8 cellular contexts compared by ENCODE assay signal in the genomic region with DNA sequence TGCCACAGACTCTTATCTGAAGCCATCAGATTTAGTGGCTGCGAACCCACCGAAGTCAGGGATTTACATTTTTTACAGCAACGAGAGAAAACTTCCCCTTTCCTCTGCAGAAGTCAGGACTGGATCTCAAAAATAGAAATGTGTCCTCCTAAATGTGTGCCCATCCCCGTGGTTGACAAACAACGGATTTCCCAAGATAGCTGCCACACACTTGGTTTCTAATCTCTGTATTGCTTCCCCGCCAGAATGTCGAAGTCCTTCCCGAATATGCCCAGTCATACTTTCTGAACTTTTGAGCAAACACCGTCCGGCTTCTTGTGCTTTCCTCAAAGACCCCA. TPM values are rescaled to one million over a fixed set of nuclear protein-coding genes. Genes with fewer than 3 reads are reported as not detected.
A peak's percentile ranks its signal among the peaks of the same experiment; 100 is the strongest.
DNase-seq lines count a peak whose midpoint lies in the region; ATAC-seq and TF ChIP-seq lines count a peak whose summit lies in the region.

No MANE protein-coding gene starts in this region.

- no peaks in the 10 kb centered on the region for H3K9me3 Mint-ChIP-seq in CD8-positive, alpha-beta T cell

- no peak for ATAC-seq in CD8-positive, alpha-beta T cell

- H3K4me3 Mint-ChIP-seq in CD8-positive, alpha-beta T cell: peak overlapping the region; percentile 62

- H3K79me2 ChIP-seq in osteoblast (ENCODE audit: insufficient read depth, low read length): no peaks in the 10 kb centered on the region

- H4K20me1 ChIP-seq in osteoblast (ENCODE audit: insufficient read depth, low read length): no peaks in the 10 kb centered on the region

- no peak overlapping the region for H3K4me3 ChIP-seq in CD8-positive, alpha-beta T cell (ENCODE audit: low read depth, low read length)
- peak overlapping the region; percentile 57 for H3K4me3 ChIP-seq in choroid plexus epithelial cell (ENCODE audit: low read depth, low read length)
- peak overlapping the region; percentile 57 for H3K4me3 ChIP-seq in osteoblast (ENCODE audit: insufficient read depth, low read length)

- no peak overlapping the region for H3K27ac Mint-ChIP-seq in CD8-positive, alpha-beta T cell

- peaks cover 9% of the 10 kb centered on the region for H3K4me1 ChIP-seq in CD8-positive, alpha-beta T cell (ENCODE audit: insufficient read depth, low read length)
- H3K4me1 ChIP-seq in osteoblast (ENCODE audit: insufficient read depth, low read length): peaks cover 5% of the 10 kb centered on the region

- in situ Hi-C loops in KBM-7 (cut with MboI; ENCODE audit: low pct_unique_long_range_greater_than_20kb, low sequenced_read_pairs): no loop called here

- peaks cover 67% of the 10 kb centered on the region for H3K27me3 Mint-ChIP-seq in CD8-positive, alpha-beta T cell (ENCODE audit: low read depth)

- no peak overlapping the region for H2AFZ ChIP-seq in osteoblast (ENCODE audit: low read length)

- no peak overlapping the region for H3K27ac ChIP-seq in CD8-positive, alpha-beta T cell (ENCODE audit: low read depth, low read length)
- no peak overlapping the region for H3K27ac ChIP-seq in osteoblast (ENCODE audit: low read depth, low read length)

- intact Hi-C loops in CD8-positive, alpha-beta T cell (cut with DNase I, micrococcal nuclease): no loop called here

- no peaks in the 10 kb centered on the region for H3K9me3 ChIP-seq in CD8-positive, alpha-beta T cell (ENCODE audit: low read length)
- no peaks in the 10 kb centered on the region for H3K9me3 ChIP-seq in osteoblast (ENCODE audit: low read depth, low read length)

- peak overlapping the region; percentile 79 for H3K4me2 ChIP-seq in osteoblast (ENCODE audit: insufficient read depth, low read length)

- POLR2A ChIA-PET in CD8-positive, alpha-beta T cell (lab: Charles Lee): no interaction called here

- no peaks in the 10 kb centered on the region for H3K36me3 Mint-ChIP-seq in CD8-positive, alpha-beta T cell

- no peak for TF ChIP-seq CTCF in CD8-positive, alpha-beta T cell (IDR thresholded peaks at IDR 0.05)
- TF ChIP-seq CTCF in choroid plexus epithelial cell (conservative IDR thresholded peaks at IDR 0.05; ENCODE audit: low read depth, low read length) (no peak), osteoblast (IDR thresholded peaks at IDR 0.05; ENCODE audit: extremely low read depth, low read depth, low read length) (no peak)

- no peak for DNase-seq in CD8-positive, alpha-beta T cell
- peak; percentile 49 for DNase-seq in KBM-7
- DNase-seq in choroid plexus epithelial cell (ENCODE audit: low read depth): no peak
- DNase-seq in osteoblast (ENCODE audit: insufficient read length, low spot score, missing footprints): no peak
- no peak for DNase-seq in mucosa of gallbladder (ENCODE audit: low spot score)
- no peak for DNase-seq in central memory CD4-positive, alpha-beta T cell
- no peak for DNase-seq in LoVo (ENCODE audit: low spot score)
- DNase-seq in GM19238 (ENCODE audit: insufficient read length, low spot score): no peak

- CTCF ChIA-PET in CD8-positive, alpha-beta T cell (lab: Charles Lee): no interaction called here

- no peaks in the 10 kb centered on the region for H3K36me3 ChIP-seq in CD8-positive, alpha-beta T cell (ENCODE audit: insufficient read depth, low read length)
- H3K36me3 ChIP-seq in osteoblast (ENCODE audit: insufficient read depth, low read length): no peaks in the 10 kb centered on the region

- peaks cover 12% of the 10 kb centered on the region for H3K4me1 Mint-ChIP-seq in CD8-positive, alpha-beta T cell (ENCODE audit: low read depth)

- H3K27me3 ChIP-seq in CD8-positive, alpha-beta T cell (ENCODE audit: insufficient read depth, low read length): peaks cover 7% of the 10 kb centered on the region
- H3K27me3 ChIP-seq in osteoblast (ENCODE audit: insufficient read depth, low read length): peaks cover 41% of the 10 kb centered on the region

RNA-seq across cellular contexts. Expression of a gene that starts 0.8 kb away (rescaled TPM):
- total RNA-seq in CD8-positive, alpha-beta T cell: under 1 TPM; 0.14 to 0.33 TPM
- under 0.01 and 0.29 TPM in 2 replicates for total RNA-seq in osteoblast
- total RNA-seq in mucosa of gallbladder: 2.4 TPM
